8 cellular contexts compared by ENCODE assay signal in the genomic region with DNA sequence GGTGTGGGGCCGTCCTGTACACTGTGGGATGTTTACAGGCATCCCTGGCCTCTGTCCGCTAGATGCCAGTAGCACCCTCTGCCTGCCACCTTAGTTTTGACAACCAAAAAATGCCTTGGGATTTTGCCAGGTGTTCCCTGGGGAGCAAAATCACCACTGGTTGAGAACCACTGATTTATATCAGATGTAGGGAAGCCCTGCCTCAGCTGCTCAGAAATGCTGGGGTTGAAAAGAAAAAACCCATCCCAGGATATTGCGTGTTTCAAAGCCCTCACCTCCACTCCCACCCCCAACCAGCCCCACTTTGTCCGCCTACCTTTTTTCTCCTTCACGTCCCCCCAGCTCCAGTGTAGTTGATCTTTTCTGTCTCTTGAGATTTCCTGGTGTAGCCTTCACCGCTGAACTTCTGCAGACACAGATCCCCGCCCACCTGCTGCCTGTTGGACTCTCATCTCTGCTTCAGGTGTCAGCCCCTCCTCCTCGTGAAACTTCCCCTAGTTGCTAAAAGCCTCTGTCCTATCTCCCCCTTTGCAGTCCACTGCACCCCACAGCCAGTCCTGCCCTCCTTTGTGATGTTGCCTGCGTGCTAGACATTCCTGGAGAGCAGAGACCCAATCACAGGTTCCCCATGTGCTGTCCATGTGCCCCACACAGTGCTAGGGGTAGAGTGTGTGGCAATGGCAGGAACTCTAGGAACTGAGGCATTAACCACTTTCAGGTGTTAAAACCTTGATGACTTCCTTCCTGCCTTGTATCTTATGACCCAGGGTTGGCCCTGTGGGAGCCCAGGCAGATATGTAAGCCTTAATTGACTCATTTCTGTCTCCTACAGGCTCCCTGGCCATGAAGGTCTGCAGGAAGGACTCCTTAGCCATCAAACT.
DNase-seq lines count a peak whose midpoint lies in the region; ATAC-seq lines count a peak whose summit lies in the region.

No MANE protein-coding gene starts in this region.

- H3K36me3 Mint-ChIP-seq in memory B cell = peaks cover 2% of the 10 kb centered on the region

- H3K4me1 Mint-ChIP-seq in memory B cell = peaks cover 15% of the 10 kb centered on the region

- DNase-seq in SW480 (ENCODE audit: low spot score) (peak; percentile 7), memory B cell (ENCODE audit: low spot score in 2 of 2) (peak; percentile 36 to 46), HK-2 (ENCODE audit: unreplicated experiment) (no peak), GF-D8 (lab: John Stamatoyannopoulos, UW) (no peak), mesenteric fat pad (ENCODE audit: low spot score) (no peak)

- peak overlapping the region in 2 of 11 experiments; percentile 4 to 7; a peak in 1 of 22 replicates for H3K9ac ChIP-seq in BLaER1 treated with 17β-estradiol and CSF1 and Interleukin-3, amounts not matched to agents 10 nM and 100 nM

- H4K20me1 ChIP-seq in BLaER1 treated with 17β-estradiol and CSF1 and Interleukin-3, amounts not matched to agents 10 nM and 100 nM = no peaks in the 10 kb centered on the region

- peaks cover 20% of the 10 kb centered on the region for H3K27me3 Mint-ChIP-seq in memory B cell

- ATAC-seq in GM18858 (IDR thresholded peaks at IDR 0.05; ENCODE audit: unreplicated experiment) (peak; percentile 81), HG02981 (IDR thresholded peaks at IDR 0.05; ENCODE audit: unreplicated experiment) (peak; percentile 83), memory B cell (ENCODE audit: low read depth) (peak; percentile 93)

- H3K4me2 ChIP-seq in BLaER1 treated with 17β-estradiol and CSF1 and Interleukin-3, amounts not matched to agents 10 nM and 100 nM = peak overlapping the region; percentile 8 to 84 (median 72); a peak in 21 of 22 replicates

- H3K4me3 Mint-ChIP-seq in memory B cell = peak overlapping the region; percentile 54

- peaks cover 2% of the 10 kb centered on the region for H3K9me3 Mint-ChIP-seq in memory B cell

- H3K4me3 ChIP-seq in BLaER1 treated with 17β-estradiol and CSF1 and Interleukin-3, amounts not matched to agents 10 nM and 100 nM = peak overlapping the region in 1 of 10 experiments; percentile 8; a peak in 1 of 20 replicates

- H3K9me3 ChIP-seq in BLaER1 treated with 17β-estradiol and CSF1 and Interleukin-3, amounts not matched to agents 10 nM and 100 nM (replicated peaks in 1 of 11) = no peaks in the 10 kb centered on the region

- no peak overlapping the region for H3K27ac Mint-ChIP-seq in memory B cell

- H3K27me3 ChIP-seq in BLaER1 treated with 17β-estradiol and CSF1 and Interleukin-3, amounts not matched to agents 10 nM and 100 nM = no peaks in the 10 kb centered on the region

- H3K27ac ChIP-seq in BLaER1 treated with 17β-estradiol and CSF1 and Interleukin-3, amounts not matched to agents 10 nM and 100 nM = no peak overlapping the region

- H3K36me3 ChIP-seq in BLaER1 treated with 17β-estradiol and CSF1 and Interleukin-3, amounts not matched to agents 10 nM and 100 nM = no peaks in the 10 kb centered on the region

- peaks cover 9 to 39% (median 26%) of the 10 kb centered on the region in 10 experiments; a peak in 19 of 20 replicates for H3K4me1 ChIP-seq in BLaER1 treated with 17β-estradiol and CSF1 and Interleukin-3, amounts not matched to agents 10 nM and 100 nM

Comparison
In these comparisons a context has a peak if more than half of its experiments do, and no peak if none do; other contexts are left out.
1. DNase-seq: peak in SW480 (single experiment) and memory B cell (2 of 2); none in HK-2 (single experiment), GF-D8 (single experiment) and mesenteric fat pad (single experiment).
2. Peak in every context shown above with its lines, with median percentiles within 50 percentile points of each other: ATAC-seq.